8 cellular contexts compared by ENCODE assay signal in genomic region chrX:68685722-68686683, GRCh38. TPM values are rescaled to one million over a fixed set of nuclear protein-coding genes. Genes with fewer than 3 reads are reported as not detected.
DNase-seq lines count a peak whose midpoint lies in the region; FAIRE-seq and TF ChIP-seq lines count a peak whose summit lies in the region.

No MANE protein-coding gene starts in this region.

- H3K36me3 Mint-ChIP-seq in activated naive CD4-positive, alpha-beta T cell treated with anti-CD3 and anti-CD28 coated beads, Interleukin-2, amount 10 ng/mL, durations not matched to agents 7 days and 5 days = no peaks in the 10 kb centered on the region

- H3K4me3 Mint-ChIP-seq in activated naive CD4-positive, alpha-beta T cell treated with anti-CD3 and anti-CD28 coated beads, Interleukin-2, amount 10 ng/mL, durations not matched to agents 7 days and 5 days = peak overlapping the region; percentile 73

- peak overlapping the region in 3 of 11 experiments; percentile 23 to 66 (median 55); a peak in 4 of 22 replicates for H3K9ac ChIP-seq in BLaER1 treated with 17β-estradiol and CSF1 and Interleukin-3, amounts not matched to agents 10 nM and 100 nM

- no peaks in the 10 kb centered on the region for H3K9me3 Mint-ChIP-seq in activated naive CD4-positive, alpha-beta T cell treated with anti-CD3 and anti-CD28 coated beads, Interleukin-2, amount 10 ng/mL, durations not matched to agents 7 days and 5 days

- H3K36me3 ChIP-seq in BLaER1 treated with 17β-estradiol and CSF1 and Interleukin-3, amounts not matched to agents 10 nM and 100 nM = no peaks in the 10 kb centered on the region
- H3K36me3 ChIP-seq in spleen = no peaks in the 10 kb centered on the region

- peaks cover 0 to 10% (median 4%) of the 10 kb centered on the region in 11 experiments; a peak in 6 of 22 replicates for H3K9me3 ChIP-seq in BLaER1 treated with 17β-estradiol and CSF1 and Interleukin-3, amounts not matched to agents 10 nM and 100 nM (replicated peaks in 1 of 11)
- H3K9me3 ChIP-seq in spleen = no peaks in the 10 kb centered on the region

- 6 to 40% (median 23%) methylated on average over 11 to 50 of the region's 50 CpGs for WGBS in spleen, 5 donors

- peak overlapping the region in 4 of 10 experiments; percentile 21 to 44 (median 38); a peak in 7 of 20 replicates for H3K4me3 ChIP-seq in BLaER1 treated with 17β-estradiol and CSF1 and Interleukin-3, amounts not matched to agents 10 nM and 100 nM
- H3K4me3 ChIP-seq in spleen = peak overlapping the region; percentile 9 to 58 (median 30)

- H4K20me1 ChIP-seq in BLaER1 treated with 17β-estradiol and CSF1 and Interleukin-3, amounts not matched to agents 10 nM and 100 nM = no peaks in the 10 kb centered on the region; a peak in 1 of 22 replicates

- peaks cover 37 to 89% (median 73%) of the 10 kb centered on the region in 11 experiments for H3K27me3 ChIP-seq in BLaER1 treated with 17β-estradiol and CSF1 and Interleukin-3, amounts not matched to agents 10 nM and 100 nM
- H3K27me3 ChIP-seq in spleen (replicated peaks in 1 of 7) = peaks cover 0 to 13% (median 0%) of the 10 kb centered on the region in 7 donors

- peak overlapping the region in 3 of 11 experiments; percentile 38 to 51 (median 38); a peak in 5 of 22 replicates for H3K27ac ChIP-seq in BLaER1 treated with 17β-estradiol and CSF1 and Interleukin-3, amounts not matched to agents 10 nM and 100 nM
- H3K27ac ChIP-seq in spleen = peak overlapping the region in 7 of 8 donors; percentile 26 to 78 (median 69)

- TF ChIP-seq CTCF in spleen (IDR thresholded peaks at IDR 0.05 in 8 of 11, conservative IDR thresholded peaks at IDR 0.05 in 3 of 11) = peak in 1 of 11 experiments; percentile 24

- H3K27ac Mint-ChIP-seq in activated naive CD4-positive, alpha-beta T cell treated with anti-CD3 and anti-CD28 coated beads, Interleukin-2, amount 10 ng/mL, durations not matched to agents 7 days and 5 days = no peak overlapping the region

- H3K4me1 Mint-ChIP-seq in activated naive CD4-positive, alpha-beta T cell treated with anti-CD3 and anti-CD28 coated beads, Interleukin-2, amount 10 ng/mL, durations not matched to agents 7 days and 5 days = peaks cover 17% of the 10 kb centered on the region

- H3K27me3 Mint-ChIP-seq in activated naive CD4-positive, alpha-beta T cell treated with anti-CD3 and anti-CD28 coated beads, Interleukin-2, amount 10 ng/mL, durations not matched to agents 7 days and 5 days = peaks cover 22% of the 10 kb centered on the region

- H3K4me2 ChIP-seq in BLaER1 treated with 17β-estradiol and CSF1 and Interleukin-3, amounts not matched to agents 10 nM and 100 nM = peak overlapping the region in 10 of 11 experiments; percentile 3 to 77 (median 72); a peak in 14 of 22 replicates

- TF ChIP-seq POLR2A in spleen (IDR thresholded peaks at IDR 0.05) = no peak

- no peak for FAIRE-seq in HTR-8/SVneo (lab: Jason Lieb, UNC)

- CTCF ChIA-PET in activated naive CD4-positive, alpha-beta T cell treated with anti-CD3 and anti-CD28 coated beads, Interleukin-2, amount 10 ng/mL, durations not matched to agents 7 days and 5 days (lab: Charles Lee) = no interaction called here

- DNase-seq in HUDEP-2 (lab: John Stamatoyannopoulos, UW; ENCODE audit: unreplicated experiment in 76 of 76) (peak in 71 of 76 experiments; percentile 0 to 75 (median 38)), hepatic stellate cell (ENCODE audit: low spot score) (peak; percentile 59), spleen (peak; percentile 87), NCI-H446 (lab: John Stamatoyannopoulos, UW) (no peak), HTR-8/SVneo (ENCODE audit: insufficient read length, low spot score) (no peak), COR-L47 (lab: John Stamatoyannopoulos, UW) (no peak)
- DNase-seq in activated naive CD4-positive, alpha-beta T cell treated with anti-CD3 and anti-CD28 coated beads, Interleukin-2, amount 10 ng/mL, durations not matched to agents 7 days and 5 days = peak; percentile 37

- intact Hi-C loops in spleen (cut with DNase I; ENCODE audit: low total_unique reads) = no loop called here

- H3K4me1 ChIP-seq in BLaER1 treated with 17β-estradiol and CSF1 and Interleukin-3, amounts not matched to agents 10 nM and 100 nM = peaks cover 22 to 63% (median 51%) of the 10 kb centered on the region in 10 experiments
- H3K4me1 ChIP-seq in spleen = peaks cover 0 to 39% (median 17%) of the 10 kb centered on the region in 6 donors

RNA-seq across cellular contexts. Expression of gene STARD8, which starts 38.5 kb away (rescaled TPM):
- total RNA-seq in spleen = 10 to 100 TPM; 16.5 to 35.2 (median 26.8) TPM
- polyA plus RNA-seq in spleen = 1 to 10 TPM; 1.9 to 5.6 (median 2.1) TPM

Comparison
In these comparisons a context has a peak if more than half of its experiments do, and no peak if none do; other contexts are left out.
1. DNase-seq: peak in HUDEP-2 (71 of 76), activated naive CD4-positive, alpha-beta T cell treated with anti-CD3 and anti-CD28 coated beads, Interleukin-2, amount 10 ng/mL, durations not matched to agents 7 days and 5 days (single experiment), hepatic stellate cell (single experiment) and spleen (single experiment); none in NCI-H446 (0 of 2), HTR-8/SVneo (single experiment) and COR-L47 (single experiment).